Comparison of ENCODE assay signal across 11 cellular contexts in genomic region chr5:119318256-119318914, GRCh38. TPM values are rescaled to one million over a fixed set of nuclear protein-coding genes. Genes with fewer than 3 reads are reported as not detected.
A peak's percentile ranks its signal among the peaks of the same experiment; 100 is the strongest.
DNase-seq lines count a peak whose midpoint lies in the region; ATAC-seq and TF ChIP-seq lines count a peak whose summit lies in the region.
"Had no signal": no experiment of that assay in that cellular context is flagged by ENCODE, and none has a peak within 500 bp of the region (broad histone marks: within the 10 kb centered on the region; RNA-seq: fewer than 3 reads in every experiment).

No MANE protein-coding gene starts in this region.

- ATAC-seq in GM18502 (IDR thresholded peaks at IDR 0.05; ENCODE audit: poor library complexity, unreplicated experiment) (peak; percentile 59), GM21526 (IDR thresholded peaks at IDR 0.05; ENCODE audit: low FRiP score, unreplicated experiment) (peak; percentile 37), GM21737 (IDR thresholded peaks at IDR 0.05; ENCODE audit: unreplicated experiment) (no peak)

- H3K4me1 ChIP-seq in OCI-LY7 (ENCODE audit: insufficient read depth, low read length, poor library complexity, severe bottlenecking) = peaks cover 100% of the 10 kb centered on the region

- peak overlapping the region; percentile 51 for H3K27ac ChIP-seq in OCI-LY7 (ENCODE audit: low read depth, low read length, poor library complexity, severe bottlenecking)
- H3K27ac ChIP-seq: SK-N-MC had no signal

- POLR2A ChIA-PET in OCI-LY7 (lab: Charles Lee) = interaction anchor here (0.8 to 17.9 kb wide), 3 partner anchors 15 to 292 kb away, joined by 4 to 286 read pairs (median 5); no protein-coding TSS in a partner anchor

- peaks cover 20% of the 10 kb centered on the region; the same call in 1 of the 2 replicates for H3K79me2 ChIP-seq in OCI-LY7 (ENCODE audit: insufficient read depth, low read depth, low read length)

- BruUV-seq in OCI-LY7 (replicated peaks; lab: Mats Ljungman, UMichigan) = no TSS peak

- no peaks in the 10 kb centered on the region for H3K36me3 ChIP-seq in OCI-LY7 (ENCODE audit: insufficient read depth, low read length)

- peak overlapping the region; percentile 75 for H3K4me2 ChIP-seq in OCI-LY7 (ENCODE audit: low read length)

- H3K4me3 ChIP-seq in OCI-LY7 (ENCODE audit: low read depth, low read length, poor library complexity, severe bottlenecking) = peak overlapping the region; percentile 45
- H3K4me3 ChIP-seq: SK-N-MC had no signal

- H3K9me2 ChIP-seq in OCI-LY7 (ENCODE audit: insufficient read depth, low read length) = no peaks in the 10 kb centered on the region

- intact Hi-C loops in OCI-LY7 (cut with micrococcal nuclease; ENCODE audit: unreplicated experiment) = no loop called here

- no peak overlapping the region; the same call in 1 of the 2 replicates for H2AFZ ChIP-seq in OCI-LY7 (ENCODE audit: low read length)

- DNase-seq in OCI-LY7 (ENCODE audit: low spot score) = peak; percentile 63
- DNase-seq in glomerular visceral epithelial cell (ENCODE audit: extremely low spot score) = peak; percentile 53
- DNase-seq in NCI-H226 = no peak
- no peak for DNase-seq in NCI-H446 treated with DMSO at 0.1 percent for 48 hours (lab: John Stamatoyannopoulos, UW)
- DNase-seq in NCI-H1105 treated with DMSO at 0.1 percent for 48 hours (lab: John Stamatoyannopoulos, UW) = no peak
- DNase-seq: HFFc6, NCI-H1436 had no signal

- no peaks in the 10 kb centered on the region for H3K9me3 ChIP-seq in OCI-LY7 (ENCODE audit: low read length)

- no peaks in the 10 kb centered on the region for H4K20me1 ChIP-seq in OCI-LY7 (ENCODE audit: insufficient read depth, low read length)

- CTCF ChIA-PET in OCI-LY7 (lab: Charles Lee; ENCODE audit: unreplicated experiment) = interaction anchor here (0.5 to 1.1 kb wide), 2 partner anchors 29 to 94 kb away, joined by 3 read pairs; no protein-coding TSS in a partner anchor

- no peak for TF ChIP-seq CTCF in OCI-LY7 (conservative IDR thresholded peaks at IDR 0.05; ENCODE audit: low read length)

RNA-seq across cellular contexts. Expression of gene TNFAIP8, which starts 37.4 kb away (rescaled TPM):
- 92.9 and 95.1 TPM in 2 replicates for total RNA-seq in OCI-LY7 (2014; rRNA removed; shearing (Covaris generic))
- 75.4 and 94.5 TPM in 2 replicates for total RNA-seq in OCI-LY7 (2022)

Comparison
In these comparisons a context has a peak if more than half of its experiments do, and no peak if none do; other contexts are left out.
1. DNase-seq: peak in OCI-LY7 (single experiment) and glomerular visceral epithelial cell (single experiment); none in NCI-H226 (single experiment), NCI-H446 treated with DMSO at 0.1 percent for 48 hours (single experiment) and NCI-H1105 treated with DMSO at 0.1 percent for 48 hours (single experiment).